Comparison of ENCODE assay signal across 8 cellular contexts in genomic region chr16:23836078-23836403, GRCh38.
DNase-seq lines count a peak whose midpoint lies in the region; ATAC-seq and TF ChIP-seq lines count a peak whose summit lies in the region.

No MANE protein-coding gene starts in this region.

- in situ Hi-C loops in GM13976 (cut with MboI; ENCODE audit: low sequenced_read_pairs, unreplicated experiment): no loop called here

- H3K4me3 ChIP-seq in coronary artery (peak overlapping the region; percentile 77), skin epidermis (peak overlapping the region; percentile 43 to 59 (median 55))

- DNase-seq in coronary artery (ENCODE audit: low spot score): no peak
- DNase-seq in GM13976 (ENCODE audit: low spot score): no peak
- no peak for DNase-seq in NCI-H2171 (lab: John Stamatoyannopoulos, UW)
- no peak for DNase-seq in NOMO-1 treated with dmso at 0.1 percent for 144 hours (lab: John Stamatoyannopoulos, UW; ENCODE audit: unreplicated experiment)
- no peak for DNase-seq in RPMI8226

- peak; percentile 26 for ATAC-seq in GM19372 (IDR thresholded peaks at IDR 0.05; ENCODE audit: low read depth, unreplicated experiment)
- ATAC-seq in HG03175 (IDR thresholded peaks at IDR 0.05; ENCODE audit: unreplicated experiment): peak; percentile 37

- TF ChIP-seq CTCF in coronary artery (IDR thresholded peaks at IDR 0.05): no peak
- TF ChIP-seq CTCF in GM13976 (IDR thresholded peaks at IDR 0.05; ENCODE audit: borderline replicate concordance, control extremely low read depth, extremely low read depth, insufficient read depth, missing control alignments): no peak

- H3K27ac ChIP-seq in coronary artery: no peak overlapping the region
- H3K27ac ChIP-seq in skin epidermis: peak overlapping the region in 13 of 21 experiments; percentile 37 to 87 (median 67)

Comparison
In these comparisons a context has a peak if more than half of its experiments do, and no peak if none do; other contexts are left out.
1. H3K27ac ChIP-seq: peak in skin epidermis (13 of 21); none in coronary artery (0 of 2).